ENCODE assay signal across 9 cellular contexts in the genomic region with DNA sequence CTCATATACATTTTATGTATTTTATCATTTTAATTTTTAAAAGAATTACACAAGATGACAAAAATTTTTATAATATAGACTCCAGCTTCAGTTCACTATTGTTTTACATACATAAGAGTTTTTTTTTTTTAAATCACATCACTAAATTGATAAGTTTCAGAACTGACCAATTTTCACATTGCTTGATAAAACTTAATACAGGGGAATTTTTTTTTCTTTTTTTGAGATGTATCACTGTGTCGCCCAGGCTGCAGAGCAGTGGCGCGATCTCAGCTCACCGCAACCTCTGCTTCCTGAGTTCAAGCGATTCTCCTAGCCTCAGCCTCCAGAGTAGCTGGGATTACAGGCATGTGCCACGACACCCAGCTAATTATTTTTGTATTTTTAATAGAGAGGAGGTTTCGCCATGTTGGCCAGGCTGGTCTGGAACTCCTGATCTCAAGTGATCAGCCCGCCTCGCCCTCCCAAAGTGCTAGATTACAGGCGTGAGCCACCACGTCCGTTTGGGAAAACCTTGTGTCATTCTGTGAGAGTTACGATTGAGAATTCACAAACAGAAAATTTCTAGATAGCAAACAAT. TPM values are rescaled to one million over a fixed set of nuclear protein-coding genes. Genes with fewer than 3 reads are reported as not detected.
DNase-seq lines count a peak whose midpoint lies in the region; ATAC-seq and TF ChIP-seq lines count a peak whose summit lies in the region.
"Had no signal": no experiment of that assay in that cellular context is flagged by ENCODE, and none has a peak within 500 bp of the region (broad histone marks: within the 10 kb centered on the region; RNA-seq: fewer than 3 reads in every experiment).

No MANE protein-coding gene starts in this region.

- intact Hi-C loops in activated CD4-positive, alpha-beta T cell treated with anti-CD3 and anti-CD28 coated beads, Interleukin-2, amount 10 ng/mL, durations not matched to agents 24 days and 14 days (cut with micrococcal nuclease) = loop anchor here (1.0 to 10.0 kb wide), 3 partner anchors 209 to 1576 kb away; no protein-coding TSS in a partner anchor

- H3K27ac Mint-ChIP-seq in activated CD4-positive, alpha-beta T cell treated with anti-CD3 and anti-CD28 coated beads, Interleukin-2, amount 10 ng/mL, durations not matched to agents 24 days and 14 days = no peak overlapping the region
- H3K27ac Mint-ChIP-seq in osteocyte (ENCODE audit: unreplicated experiment) = no peak overlapping the region

- peaks cover 2% of the 10 kb centered on the region for H3K36me3 Mint-ChIP-seq in activated CD4-positive, alpha-beta T cell treated with anti-CD3 and anti-CD28 coated beads, Interleukin-2, amount 10 ng/mL, durations not matched to agents 24 days and 14 days (ENCODE audit: low read depth)
- H3K36me3 Mint-ChIP-seq in osteocyte (ENCODE audit: unreplicated experiment) = no peaks in the 10 kb centered on the region

- peak overlapping the region; percentile 81 for H3K4me3 Mint-ChIP-seq in activated CD4-positive, alpha-beta T cell treated with anti-CD3 and anti-CD28 coated beads, Interleukin-2, amount 10 ng/mL, durations not matched to agents 24 days and 14 days
- H3K4me3 Mint-ChIP-seq in osteocyte (ENCODE audit: unreplicated experiment) = peak overlapping the region; percentile 65

- H3K27me3 ChIP-seq in brain microvascular endothelial cell (replicated peaks) = no peaks in the 10 kb centered on the region

- ATAC-seq in HG03432 (IDR thresholded peaks at IDR 0.05; ENCODE audit: unreplicated experiment) (no peak), HG02981 (IDR thresholded peaks at IDR 0.05; ENCODE audit: unreplicated experiment) (no peak)

- DNase-seq in activated CD4-positive, alpha-beta T cell treated with anti-CD3 and anti-CD28 coated beads, Interleukin-2, amount 10 ng/mL, durations not matched to agents 24 days and 14 days = peak; percentile 72
- no peak for DNase-seq in activated CD4-positive, alpha-beta T cell treated with anti-CD3 and anti-CD28 coated beads for 4 hours
- peak; percentile 72 for DNase-seq in NCI-H69 (lab: John Stamatoyannopoulos, UW)
- DNase-seq in brain microvascular endothelial cell = no peak
- DNase-seq in osteocyte (ENCODE audit: extremely low spot score, unreplicated experiment) = no peak
- no peak for DNase-seq in NCI-H226
- DNase-seq: DMS153 had no signal

- peak overlapping the region; percentile 55 for H3K4me3 ChIP-seq in brain microvascular endothelial cell (ENCODE audit: low read depth, low read length)

- peaks cover 4% of the 10 kb centered on the region for H3K9me3 Mint-ChIP-seq in activated CD4-positive, alpha-beta T cell treated with anti-CD3 and anti-CD28 coated beads, Interleukin-2, amount 10 ng/mL, durations not matched to agents 24 days and 14 days
- H3K9me3 Mint-ChIP-seq in osteocyte (ENCODE audit: unreplicated experiment) = no peaks in the 10 kb centered on the region

- TF ChIP-seq CTCF in brain microvascular endothelial cell (IDR thresholded peaks at IDR 0.05; ENCODE audit: low read depth, low read length, missing control alignments) = no peak
- no peak for TF ChIP-seq CTCF in osteocyte (IDR thresholded peaks at IDR 0.05)

- peak overlapping the region; percentile 43 for H3K27ac ChIP-seq in brain microvascular endothelial cell

- H3K4me1 Mint-ChIP-seq in activated CD4-positive, alpha-beta T cell treated with anti-CD3 and anti-CD28 coated beads, Interleukin-2, amount 10 ng/mL, durations not matched to agents 24 days and 14 days = peaks cover 48% of the 10 kb centered on the region
- H3K4me1 Mint-ChIP-seq in osteocyte (ENCODE audit: unreplicated experiment) = peaks cover 37% of the 10 kb centered on the region

- H3K36me3 ChIP-seq in brain microvascular endothelial cell (replicated peaks) = no peaks in the 10 kb centered on the region

- H3K27me3 Mint-ChIP-seq in activated CD4-positive, alpha-beta T cell treated with anti-CD3 and anti-CD28 coated beads, Interleukin-2, amount 10 ng/mL, durations not matched to agents 24 days and 14 days = peaks cover 25% of the 10 kb centered on the region
- peaks cover 37% of the 10 kb centered on the region for H3K27me3 Mint-ChIP-seq in osteocyte (ENCODE audit: unreplicated experiment)

- in situ Hi-C loops in brain microvascular endothelial cell (cut with HindIII; ENCODE audit: low pct_ligation_motif_present, low sequenced_read_pairs) = no loop called here

RNA-seq across cellular contexts. Expression of a gene that starts 36.6 kb away (rescaled TPM):
- total RNA-seq in activated CD4-positive, alpha-beta T cell treated with anti-CD3 and anti-CD28 coated beads, Interleukin-2, amount 10 ng/mL, durations not matched to agents 24 days and 14 days = 48.0 and 50.8 TPM in 2 replicates
- total RNA-seq in osteocyte = 17.6 and 22.7 TPM in 2 replicates

RNA-seq across cellular contexts. Expression of a gene that starts 54.6 kb away (rescaled TPM):
- 23.8 and 25.0 TPM in 2 replicates for total RNA-seq in activated CD4-positive, alpha-beta T cell treated with anti-CD3 and anti-CD28 coated beads, Interleukin-2, amount 10 ng/mL, durations not matched to agents 24 days and 14 days
- 27.8 and 32.0 TPM in 2 replicates for total RNA-seq in osteocyte

Comparison
In these comparisons a context has a peak if more than half of its experiments do, and no peak if none do; other contexts are left out.
1. DNase-seq: peak in activated CD4-positive, alpha-beta T cell treated with anti-CD3 and anti-CD28 coated beads, Interleukin-2, amount 10 ng/mL, durations not matched to agents 24 days and 14 days (single experiment) and NCI-H69 (single experiment); none in activated CD4-positive, alpha-beta T cell treated with anti-CD3 and anti-CD28 coated beads for 4 hours (0 of 2), brain microvascular endothelial cell (single experiment), osteocyte (single experiment) and NCI-H226 (single experiment).